In genomic region chr2:31366733-31367132, GRCh38 we compare ENCODE assay signal across 17 cellular contexts. TPM values are rescaled to one million over a fixed set of nuclear protein-coding genes. Genes with fewer than 3 reads are reported as not detected.
DNase-seq lines count a peak whose midpoint lies in the region; TF ChIP-seq lines count a peak whose summit lies in the region.
"Had no signal": no experiment of that assay in that cellular context is flagged by ENCODE, and none has a peak within 500 bp of the region (broad histone marks: within the 10 kb centered on the region; RNA-seq: fewer than 3 reads in every experiment).

No MANE protein-coding gene starts in this region.

- H3K4me2 ChIP-seq in neural progenitor cell, result no peak overlapping the region

- H4K20me1 ChIP-seq in neural progenitor cell (ENCODE audit: low read depth), result no peaks in the 10 kb centered on the region

- no peak overlapping the region for H3K27ac Mint-ChIP-seq in endodermal cell
- H3K27ac Mint-ChIP-seq in neural progenitor cell, result peak overlapping the region; percentile 72
- H3K27ac Mint-ChIP-seq: HFFc6 had no signal

- peak; percentile 20 for DNase-seq in ecto neural progenitor cell (ENCODE audit: low spot score)
- DNase-seq in endodermal cell, result peak; percentile 28
- DNase-seq in neural progenitor cell (ENCODE audit: low spot score), result no peak
- no peak for DNase-seq in NCI-H2171 treated with DMSO at 0.1 percent for 48 hours (lab: John Stamatoyannopoulos, UW)
- DNase-seq in NCI-H1417 treated with DMSO at 0.1 percent for 48 hours (lab: John Stamatoyannopoulos, UW), result no peak
- no peak for DNase-seq in anterior cingulate cortex (lab: John Stamatoyannopoulos, UW)
- DNase-seq: C1 segment of cervical spinal cord; Calu3; CD4-positive, alpha-beta memory T cell; COR-L47; DMS53; DMS79 treated with DMSO at 0.1 percent for 48 hours; GF-D8; GOT3; HFFc6 had no signal

- H3K9me3 Mint-ChIP-seq in endodermal cell (no peaks in the 10 kb centered on the region), neural progenitor cell (no peaks in the 10 kb centered on the region)
- H3K9me3 Mint-ChIP-seq: CD4-positive, alpha-beta memory T cell; HFFc6 had no signal

- no peaks in the 10 kb centered on the region for H3K36me3 ChIP-seq in endodermal cell (ENCODE audit: control insufficient read depth, insufficient read depth, low read length)
- H3K36me3 ChIP-seq in neural progenitor cell, result no peaks in the 10 kb centered on the region
- H3K36me3 ChIP-seq: HAP-1 had no signal

- H3K79me2 ChIP-seq in neural progenitor cell (ENCODE audit: low read depth), result no peaks in the 10 kb centered on the region

- H3K4me1 ChIP-seq in endodermal cell (ENCODE audit: control insufficient read depth, insufficient read depth, low read length), result peaks cover 1% of the 10 kb centered on the region
- no peaks in the 10 kb centered on the region for H3K4me1 ChIP-seq in neural progenitor cell
- H3K4me1 ChIP-seq: HAP-1 had no signal

- no peaks in the 10 kb centered on the region for H3F3A ChIP-seq in neural progenitor cell (ENCODE audit: low read depth)

- no peak overlapping the region for H2AFZ ChIP-seq in neural progenitor cell (replicated peaks)

- H3K4me1 Mint-ChIP-seq in endodermal cell, result peaks cover 4% of the 10 kb centered on the region
- no peaks in the 10 kb centered on the region for H3K4me1 Mint-ChIP-seq in neural progenitor cell
- H3K4me1 Mint-ChIP-seq: CD4-positive, alpha-beta memory T cell had no signal

- H3K9ac ChIP-seq in endodermal cell (ENCODE audit: extremely low read depth, low read length, poor library complexity, severe bottlenecking), result no peak overlapping the region
- no peak overlapping the region for H3K9ac ChIP-seq in neural progenitor cell

- H3K4me3 Mint-ChIP-seq in endodermal cell, result no peak overlapping the region
- no peak overlapping the region for H3K4me3 Mint-ChIP-seq in neural progenitor cell
- H3K4me3 Mint-ChIP-seq: CD4-positive, alpha-beta memory T cell; HFFc6 had no signal

- WGBS in endodermal cell (ENCODE audit: insufficient coverage in 1 of 2, insufficient read length in 1 of 2), 2 experiments, result 94 to 95% methylated on average over 3 to 4 of the region's 4 CpGs

- H3K36me3 Mint-ChIP-seq in endodermal cell (ENCODE audit: low read depth), result peaks cover 2% of the 10 kb centered on the region
- H3K36me3 Mint-ChIP-seq in neural progenitor cell, result no peaks in the 10 kb centered on the region
- H3K36me3 Mint-ChIP-seq: CD4-positive, alpha-beta memory T cell had no signal

- H3K27me3 Mint-ChIP-seq in endodermal cell (ENCODE audit: insufficient read depth), result no peaks in the 10 kb centered on the region
- peaks cover 5% of the 10 kb centered on the region for H3K27me3 Mint-ChIP-seq in neural progenitor cell (ENCODE audit: insufficient read depth, low read depth)

- H3K9me3 ChIP-seq in endodermal cell (ENCODE audit: control insufficient read depth, low read length), result no peaks in the 10 kb centered on the region
- no peaks in the 10 kb centered on the region for H3K9me3 ChIP-seq in neural progenitor cell (ENCODE audit: low read depth)
- H3K9me3 ChIP-seq: HAP-1 had no signal

- no peak overlapping the region for H3K27ac ChIP-seq in endodermal cell (ENCODE audit: low read depth, low read length)
- H3K27ac ChIP-seq in neural progenitor cell, result no peak overlapping the region

- H3K27me3 ChIP-seq in endodermal cell (ENCODE audit: control insufficient read depth, insufficient read depth, low read length, poor library complexity, severe bottlenecking) (no peaks in the 10 kb centered on the region), neural progenitor cell (no peaks in the 10 kb centered on the region)

- no peak for TF ChIP-seq CTCF in endodermal cell (conservative IDR thresholded peaks at IDR 0.05)
- no peak for TF ChIP-seq CTCF in neural progenitor cell (IDR thresholded peaks at IDR 0.05)

- H3K4me3 ChIP-seq in endodermal cell (ENCODE audit: low read length), result no peak overlapping the region
- H3K4me3 ChIP-seq in neural progenitor cell, result no peak overlapping the region
- H3K4me3 ChIP-seq: HAP-1 had no signal

RNA-seq across cellular contexts. Expression of gene XDH, which starts 47.8 kb away (rescaled TPM):
- total RNA-seq in endodermal cell, result 1 to 10 TPM; 1.9 to 4.0 TPM
- 0.61 TPM for polyA plus RNA-seq in endodermal cell (2013, experiment 1 of 2)
- polyA plus RNA-seq in endodermal cell (2013, experiment 2 of 2), result 0.41 TPM
- 5.0 and 7.5 TPM in 2 replicates for total RNA-seq in neural progenitor cell (ENCODE audit: low replicate concordance)
- total RNA-seq: CD4-positive, alpha-beta memory T cell; G401 had no signal
- polyA plus RNA-seq: CD4-positive, alpha-beta memory T cell had no signal

Comparison
In these comparisons a context has a peak if more than half of its experiments do, and no peak if none do; other contexts are left out.
1. DNase-seq: peak in ecto neural progenitor cell (single experiment) and endodermal cell (single experiment); none in neural progenitor cell (single experiment), NCI-H2171 treated with DMSO at 0.1 percent for 48 hours (single experiment), NCI-H1417 treated with DMSO at 0.1 percent for 48 hours (single experiment) and anterior cingulate cortex (0 of 58).